Comparison of ENCODE assay signal across 21 cellular contexts in genomic region chr7:156169474-156170370, GRCh38.
"Had no signal": no experiment of that assay in that cellular context is flagged by ENCODE, and none has a peak within 500 bp of the region (broad histone marks: within the 10 kb centered on the region; RNA-seq: fewer than 3 reads in every experiment).

No MANE protein-coding gene starts in this region.

- H3K27me3 Mint-ChIP-seq: activated naive CD4-positive, alpha-beta T cell treated with anti-CD3 and anti-CD28 coated beads, Interleukin-2, amount 50 U/mL, for 24 hours had no signal

- H3K36me3 ChIP-seq: tibial artery, uterus had no signal

- ATAC-seq: left colon; stimulated activated naive B cell treated with anti-CD40 and anti-IgM and Interleukin-4, amounts not matched to agents 10 μg/mL and 1 μg/mL and 100 μg/mL, for 72 hours had no signal

- DNase-seq: activated CD4-positive, alpha-beta memory T cell treated with anti-CD3 and anti-CD28 coated beads, Interleukin-2, amount 10 ng/mL, durations not matched to agents 7 days and 5 days; activated CD4-positive, alpha-beta T cell treated with anti-CD3 and anti-CD28 coated beads for 48 hours; activated CD4-positive, CD25-positive, alpha-beta regulatory T cell; activated gamma-delta T cell; activated T-cell treated with anti-CD3 and anti-CD28 coated beads, Interleukin-2, amount 50 U/mL, for 48 hours; dermis blood vessel endothelial cell; effector memory CD4-positive, alpha-beta T cell; left colon; nucleus accumbens; stimulated activated naive B cell treated with anti-CD40 and anti-IgM and Interleukin-4, amounts not matched to agents 10 μg/mL and 1 μg/mL and 100 μg/mL, for 72 hours; substantia nigra; T-helper 1 cell; T-helper 9 cell; tibial artery; uterus had no signal

- H2AFZ ChIP-seq: hepatocyte had no signal

- H3K4me3 ChIP-seq: hepatocyte, lung, tibial artery, uterus had no signal

- H3K9me3 Mint-ChIP-seq: activated CD4-positive, alpha-beta memory T cell treated with anti-CD3 and anti-CD28 coated beads, Interleukin-2, amount 10 ng/mL, durations not matched to agents 7 days and 5 days; activated naive CD4-positive, alpha-beta T cell treated with anti-CD3 and anti-CD28 coated beads, Interleukin-2, amount 50 U/mL, for 24 hours; mesothelial cell of epicardium; natural killer cell treated with Interleukin-12 subunit alpha and Interleukin-12 subunit beta and Interleukin-15 and Interleukin-18, amount 100 ng/mL, for 72 hours; stimulated activated naive B cell treated with anti-CD40 and anti-IgM and Interleukin-4, amounts not matched to agents 10 μg/mL and 1 μg/mL and 100 μg/mL, for 72 hours had no signal

- H3K36me3 Mint-ChIP-seq: activated naive CD4-positive, alpha-beta T cell treated with anti-CD3 and anti-CD28 coated beads, Interleukin-2, amount 50 U/mL, for 24 hours; mesothelial cell of epicardium; natural killer cell treated with Interleukin-12 subunit alpha and Interleukin-12 subunit beta and Interleukin-15 and Interleukin-18, amount 100 ng/mL, for 72 hours; stimulated activated naive B cell treated with anti-CD40 and anti-IgM and Interleukin-4, amounts not matched to agents 10 μg/mL and 1 μg/mL and 100 μg/mL, for 72 hours had no signal

- H3K4me2 ChIP-seq: hepatocyte had no signal

- H3K4me1 Mint-ChIP-seq: activated CD4-positive, alpha-beta memory T cell treated with anti-CD3 and anti-CD28 coated beads, Interleukin-2, amount 10 ng/mL, durations not matched to agents 7 days and 5 days; activated naive CD4-positive, alpha-beta T cell treated with anti-CD3 and anti-CD28 coated beads, Interleukin-2, amount 50 U/mL, for 24 hours; mesothelial cell of epicardium had no signal

- H3K79me2 ChIP-seq: hepatocyte had no signal

- H3K4me3 Mint-ChIP-seq: activated CD4-positive, alpha-beta memory T cell treated with anti-CD3 and anti-CD28 coated beads, Interleukin-2, amount 10 ng/mL, durations not matched to agents 7 days and 5 days; activated naive CD4-positive, alpha-beta T cell treated with anti-CD3 and anti-CD28 coated beads, Interleukin-2, amount 50 U/mL, for 24 hours; mesothelial cell of epicardium; natural killer cell treated with Interleukin-12 subunit alpha and Interleukin-12 subunit beta and Interleukin-15 and Interleukin-18, amount 100 ng/mL, for 72 hours; stimulated activated naive B cell treated with anti-CD40 and anti-IgM and Interleukin-4, amounts not matched to agents 10 μg/mL and 1 μg/mL and 100 μg/mL, for 72 hours had no signal

- H3K4me1 ChIP-seq: tibial artery, uterus had no signal

- H3K27me3 ChIP-seq: hepatocyte, tibial artery, uterus had no signal

- H3K9me3 ChIP-seq: tibial artery, uterus had no signal

- H3K27ac ChIP-seq: hepatocyte, tibial artery, uterus had no signal

- H3K27ac Mint-ChIP-seq: activated CD4-positive, alpha-beta memory T cell treated with anti-CD3 and anti-CD28 coated beads, Interleukin-2, amount 10 ng/mL, durations not matched to agents 7 days and 5 days; activated naive CD4-positive, alpha-beta T cell treated with anti-CD3 and anti-CD28 coated beads, Interleukin-2, amount 50 U/mL, for 24 hours; mesothelial cell of epicardium; natural killer cell treated with Interleukin-12 subunit alpha and Interleukin-12 subunit beta and Interleukin-15 and Interleukin-18, amount 100 ng/mL, for 72 hours; progenitor cell of endocrine pancreas; stimulated activated naive B cell treated with anti-CD40 and anti-IgM and Interleukin-4, amounts not matched to agents 10 μg/mL and 1 μg/mL and 100 μg/mL, for 72 hours had no signal
